In the genomic region with DNA sequence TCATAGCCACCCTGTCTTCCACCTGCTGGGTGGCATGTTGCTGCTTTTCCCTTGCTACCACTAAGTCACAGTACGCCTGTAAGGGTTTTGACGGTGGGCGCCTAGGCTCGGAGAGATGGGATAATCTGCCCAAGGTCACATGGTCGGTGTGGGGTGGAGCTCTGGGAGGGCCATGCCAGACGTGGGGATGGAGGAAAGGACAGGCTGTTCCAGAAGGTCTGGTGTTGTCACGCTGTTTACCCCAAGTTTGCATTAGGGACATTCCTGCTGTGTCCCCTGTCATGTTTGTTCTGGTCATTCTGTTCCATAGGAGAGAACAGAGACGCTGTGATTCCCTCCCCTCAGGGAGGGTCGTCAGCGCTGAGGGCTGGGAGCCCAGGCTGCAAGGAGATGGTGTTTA, we compare ENCODE assay signal across 1 cellular context.
TF ChIP-seq lines count a peak whose summit lies in the region.

No MANE protein-coding gene starts in this region.

TF ChIP-seq in GM23338, 12 proteins besides CTCF, POLR2A, EP300 and RAD21 (continued from another document):
- TF ChIP-seq STAT1 (IDR thresholded peaks at IDR 0.05; ENCODE audit: unreplicated experiment) = no peak
- TF ChIP-seq ZNF114 (CRISPR knock-in tag; IDR thresholded peaks at IDR 0.05) = no peak
